Comparison of ENCODE assay signal across 11 cellular contexts in genomic region chr11:70141490-70142014, GRCh38.
DNase-seq lines count a peak whose midpoint lies in the region; ATAC-seq, FAIRE-seq and TF ChIP-seq lines count a peak whose summit lies in the region.
"Had no signal": no experiment of that assay in that cellular context is flagged by ENCODE, and none has a peak within 500 bp of the region (broad histone marks: within the 10 kb centered on the region; RNA-seq: fewer than 3 reads in every experiment).

No MANE protein-coding gene starts in this region.

- H3K27me3 ChIP-seq in bronchial epithelial cell (ENCODE audit: control insufficient read depth, insufficient read depth, low read length): peaks cover 1% of the 10 kb centered on the region

- FAIRE-seq in bronchial epithelial cell (lab: Jason Lieb, UNC): no peak

- H3K79me2 ChIP-seq in OCI-LY7 (ENCODE audit: insufficient read depth, low read depth, low read length): no peaks in the 10 kb centered on the region

- DNase-seq in GM13977 (ENCODE audit: low spot score) (peak; percentile 63), NCI-H146 treated with DMSO at 0.1 percent for 48 hours (lab: John Stamatoyannopoulos, UW; ENCODE audit: unreplicated experiment) (peak; percentile 64), bronchial epithelial cell (ENCODE audit: low read depth) (peak; percentile 26), omental fat pad (ENCODE audit: low spot score) (no peak), OCI-LY7 (ENCODE audit: low spot score) (no peak), HT-29 (ENCODE audit: low spot score) (no peak)
- no peak for DNase-seq in activated CD8-positive, alpha-beta memory T cell treated with anti-CD3 and anti-CD28 coated beads for 24 hours
- DNase-seq: DND-41, foreskin melanocyte had no signal

- no peaks in the 10 kb centered on the region for H3K9me3 ChIP-seq in OCI-LY7 (ENCODE audit: low read length)

- POLR2A ChIA-PET in OCI-LY7 (lab: Charles Lee): no interaction called here

- H4K20me1 ChIP-seq in OCI-LY7 (ENCODE audit: insufficient read depth, low read length): no peaks in the 10 kb centered on the region

- ATAC-seq in omental fat pad (ENCODE audit: low FRiP score) (peak; percentile 18), GM21360 (IDR thresholded peaks at IDR 0.05; ENCODE audit: unreplicated experiment) (no peak)

- no peaks in the 10 kb centered on the region for H3K36me3 ChIP-seq in bronchial epithelial cell (ENCODE audit: control insufficient read depth, insufficient read depth, low read length)
- H3K36me3 ChIP-seq in OCI-LY7 (ENCODE audit: insufficient read depth, low read length): no peaks in the 10 kb centered on the region

- H3K4me1 ChIP-seq in OCI-LY7 (ENCODE audit: insufficient read depth, low read length, poor library complexity, severe bottlenecking): no peaks in the 10 kb centered on the region

- H2AFZ ChIP-seq in OCI-LY7 (ENCODE audit: low read length): no peak overlapping the region

- H3K4me3 ChIP-seq in bronchial epithelial cell (ENCODE audit: low read depth, low read length) (peak overlapping the region; percentile 7), OCI-LY7 (ENCODE audit: low read depth, low read length, poor library complexity, severe bottlenecking) (no peak overlapping the region)
- H3K4me3 ChIP-seq: lung had no signal

- no peak overlapping the region for H3K4me2 ChIP-seq in OCI-LY7 (ENCODE audit: low read length)

- BruUV-seq in OCI-LY7 (replicated peaks; lab: Mats Ljungman, UMichigan): no TSS peak

- in situ Hi-C loops in GM13977 (cut with MboI; ENCODE audit: low pct_unique_long_range_greater_than_20kb, low sequenced_read_pairs, unreplicated experiment): no loop called here

- intact Hi-C loops in OCI-LY7 (cut with micrococcal nuclease; ENCODE audit: unreplicated experiment): no loop called here

- TF ChIP-seq CTCF in GM13977 (IDR thresholded peaks at IDR 0.05; ENCODE audit: extremely low read depth, insufficient read depth, missing control alignments) (no peak), bronchial epithelial cell (IDR thresholded peaks at IDR 0.05; ENCODE audit: insufficient read depth, low read length, severe bottlenecking) (no peak), omental fat pad (IDR thresholded peaks at IDR 0.05) (no peak), OCI-LY7 (conservative IDR thresholded peaks at IDR 0.05; ENCODE audit: low read length) (no peak)

- no peak overlapping the region for H3K27ac ChIP-seq in OCI-LY7 (ENCODE audit: low read depth, low read length, poor library complexity, severe bottlenecking)

- H3K9me2 ChIP-seq in OCI-LY7 (ENCODE audit: insufficient read depth, low read length): no peaks in the 10 kb centered on the region

- CTCF ChIA-PET in OCI-LY7 (lab: Charles Lee; ENCODE audit: unreplicated experiment): no interaction called here

Comparison
In these comparisons a context has a peak if more than half of its experiments do, and no peak if none do; other contexts are left out.
1. DNase-seq: peak in GM13977 (single experiment), NCI-H146 treated with DMSO at 0.1 percent for 48 hours (single experiment) and bronchial epithelial cell (single experiment); none in omental fat pad (single experiment), OCI-LY7 (single experiment), activated CD8-positive, alpha-beta memory T cell treated with anti-CD3 and anti-CD28 coated beads for 24 hours (single experiment) and HT-29 (single experiment).